In the genomic region with DNA sequence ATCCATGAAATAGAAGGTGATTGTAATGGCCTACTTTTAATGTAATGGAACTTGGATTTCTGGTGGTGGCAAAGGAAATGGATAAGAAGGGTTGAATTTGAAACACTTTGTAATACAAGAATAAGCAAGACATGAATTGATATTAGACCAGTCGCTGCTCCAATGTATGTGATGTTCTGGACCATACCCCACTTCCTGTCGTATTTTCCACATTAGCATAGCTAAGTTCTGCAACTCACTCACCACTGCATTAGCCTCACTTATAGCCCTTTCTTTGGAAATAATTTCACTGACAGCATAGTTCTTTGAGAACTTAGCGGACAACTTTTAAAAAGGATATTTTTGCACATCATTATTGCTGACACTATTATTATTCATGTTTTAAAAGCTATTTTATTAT, we compare ENCODE assay signal across 15 cellular contexts. TPM values are rescaled to one million over a fixed set of nuclear protein-coding genes. Genes with fewer than 3 reads are reported as not detected.
DNase-seq lines count a peak whose midpoint lies in the region; TF ChIP-seq lines count a peak whose summit lies in the region.
"Had no signal": no experiment of that assay in that cellular context is flagged by ENCODE, and none has a peak within 500 bp of the region (broad histone marks: within the 10 kb centered on the region; RNA-seq: fewer than 3 reads in every experiment).

No MANE protein-coding gene starts in this region.

- H3K27me3 ChIP-seq in esophagus muscularis mucosa (no peaks in the 10 kb centered on the region), thyroid gland (no peaks in the 10 kb centered on the region), BE2C (no peaks in the 10 kb centered on the region)
- H3K27me3 ChIP-seq: BLaER1 treated with 17β-estradiol and CSF1 and Interleukin-3, amounts not matched to agents 10 nM and 100 nM had no signal

- H3K4me3 ChIP-seq in HEK293 (ENCODE audit: low read depth, low read length) (no peak overlapping the region), esophagus muscularis mucosa (no peak overlapping the region), thyroid gland (replicated peaks in 1 of 3) (no peak overlapping the region), BE2C (ENCODE audit: low read depth, low read length) (no peak overlapping the region)
- H3K4me3 ChIP-seq: BLaER1 treated with 17β-estradiol and CSF1 and Interleukin-3, amounts not matched to agents 10 nM and 100 nM had no signal

- H3K27ac ChIP-seq in HEK293 (ENCODE audit: extremely low read depth, low read depth, low read length) = no peak overlapping the region
- no peak overlapping the region for H3K27ac ChIP-seq in esophagus muscularis mucosa (replicated peaks in 1 of 4)
- no peak overlapping the region for H3K27ac ChIP-seq in thyroid gland
- H3K27ac ChIP-seq: BLaER1 treated with 17β-estradiol and CSF1 and Interleukin-3, amounts not matched to agents 10 nM and 100 nM; C4-2B had no signal

- POLR2A ChIA-PET in HEK293 (lab: Yijun Ruan, JAX) = no interaction called here

- H3K36me3 ChIP-seq in HEK293 (ENCODE audit: control insufficient read depth in 2 of 2, insufficient read depth in 1 of 2, low read length in 2 of 2) (no peaks in the 10 kb centered on the region), esophagus muscularis mucosa (no peaks in the 10 kb centered on the region), thyroid gland (no peaks in the 10 kb centered on the region), BE2C (no peaks in the 10 kb centered on the region)
- H3K36me3 ChIP-seq: BLaER1 treated with 17β-estradiol and CSF1 and Interleukin-3, amounts not matched to agents 10 nM and 100 nM had no signal

- peak; percentile 29 for DNase-seq in esophagus muscularis mucosa (ENCODE audit: extremely low spot score)
- DNase-seq in thyroid gland = no peak
- DNase-seq in BE2C = no peak
- DNase-seq in NCI-H1048 (lab: John Stamatoyannopoulos, UW) = no peak
- DNase-seq: 8988T; ACHN; Caco-2; Calu3; CD4-positive, alpha-beta T cell; CD8-positive, alpha-beta T cell; DMS79 treated with DMSO at 0.1 percent for 48 hours; GF-D8 had no signal

- CTCF ChIA-PET in HEK293 (lab: Yijun Ruan, JAX) = no interaction called here

- TF ChIP-seq EP300 in esophagus muscularis mucosa (IDR thresholded peaks at IDR 0.05) = no peak

- intact Hi-C loops in esophagus muscularis mucosa (cut with DNase I) = no loop called here
- intact Hi-C loops in thyroid gland (cut with DNase I) = no loop called here

- TF ChIP-seq CTCF in HEK293 (tag by site-specific recombination; IDR thresholded peaks at IDR 0.05) = no peak
- TF ChIP-seq CTCF in esophagus muscularis mucosa (IDR thresholded peaks at IDR 0.05) = no peak
- no peak for TF ChIP-seq CTCF in thyroid gland (IDR thresholded peaks at IDR 0.05)
- no peak for TF ChIP-seq CTCF in BE2C (IDR thresholded peaks at IDR 0.05; ENCODE audit: low read depth, low read length)

- TF ChIP-seq POLR2A in esophagus muscularis mucosa (IDR thresholded peaks at IDR 0.05; ENCODE audit: low read depth) (no peak), thyroid gland (IDR thresholded peaks at IDR 0.05) (no peak)

- H3K4me1 ChIP-seq in HEK293 (ENCODE audit: control insufficient read depth, insufficient read depth, low read length) (peaks cover 3% of the 10 kb centered on the region; the same call in 1 of the 2 replicates), esophagus muscularis mucosa (no peaks in the 10 kb centered on the region), thyroid gland (no peaks in the 10 kb centered on the region), BE2C (no peaks in the 10 kb centered on the region; the same call in 1 of the 2 replicates)
- H3K4me1 ChIP-seq: BLaER1 treated with 17β-estradiol and CSF1 and Interleukin-3, amounts not matched to agents 10 nM and 100 nM; Caco-2 had no signal

- 92% methylated on average over 3 of the region's 3 CpGs for WGBS in esophagus muscularis mucosa
- WGBS in thyroid gland, 2 donors = 93% methylated on average over 3 of the region's 3 CpGs

- H3K9me3 ChIP-seq in HEK293 (ENCODE audit: control insufficient read depth, insufficient read depth, low read depth, low read length) (no peaks in the 10 kb centered on the region), esophagus muscularis mucosa (no peaks in the 10 kb centered on the region), thyroid gland (no peaks in the 10 kb centered on the region), BE2C (no peaks in the 10 kb centered on the region)
- H3K9me3 ChIP-seq: Caco-2 had no signal

TF ChIP-seq in HEK293, 187 proteins besides CTCF, POLR2A, EP300 and RAD21:
- TF ChIP-seq, protein P1, sequence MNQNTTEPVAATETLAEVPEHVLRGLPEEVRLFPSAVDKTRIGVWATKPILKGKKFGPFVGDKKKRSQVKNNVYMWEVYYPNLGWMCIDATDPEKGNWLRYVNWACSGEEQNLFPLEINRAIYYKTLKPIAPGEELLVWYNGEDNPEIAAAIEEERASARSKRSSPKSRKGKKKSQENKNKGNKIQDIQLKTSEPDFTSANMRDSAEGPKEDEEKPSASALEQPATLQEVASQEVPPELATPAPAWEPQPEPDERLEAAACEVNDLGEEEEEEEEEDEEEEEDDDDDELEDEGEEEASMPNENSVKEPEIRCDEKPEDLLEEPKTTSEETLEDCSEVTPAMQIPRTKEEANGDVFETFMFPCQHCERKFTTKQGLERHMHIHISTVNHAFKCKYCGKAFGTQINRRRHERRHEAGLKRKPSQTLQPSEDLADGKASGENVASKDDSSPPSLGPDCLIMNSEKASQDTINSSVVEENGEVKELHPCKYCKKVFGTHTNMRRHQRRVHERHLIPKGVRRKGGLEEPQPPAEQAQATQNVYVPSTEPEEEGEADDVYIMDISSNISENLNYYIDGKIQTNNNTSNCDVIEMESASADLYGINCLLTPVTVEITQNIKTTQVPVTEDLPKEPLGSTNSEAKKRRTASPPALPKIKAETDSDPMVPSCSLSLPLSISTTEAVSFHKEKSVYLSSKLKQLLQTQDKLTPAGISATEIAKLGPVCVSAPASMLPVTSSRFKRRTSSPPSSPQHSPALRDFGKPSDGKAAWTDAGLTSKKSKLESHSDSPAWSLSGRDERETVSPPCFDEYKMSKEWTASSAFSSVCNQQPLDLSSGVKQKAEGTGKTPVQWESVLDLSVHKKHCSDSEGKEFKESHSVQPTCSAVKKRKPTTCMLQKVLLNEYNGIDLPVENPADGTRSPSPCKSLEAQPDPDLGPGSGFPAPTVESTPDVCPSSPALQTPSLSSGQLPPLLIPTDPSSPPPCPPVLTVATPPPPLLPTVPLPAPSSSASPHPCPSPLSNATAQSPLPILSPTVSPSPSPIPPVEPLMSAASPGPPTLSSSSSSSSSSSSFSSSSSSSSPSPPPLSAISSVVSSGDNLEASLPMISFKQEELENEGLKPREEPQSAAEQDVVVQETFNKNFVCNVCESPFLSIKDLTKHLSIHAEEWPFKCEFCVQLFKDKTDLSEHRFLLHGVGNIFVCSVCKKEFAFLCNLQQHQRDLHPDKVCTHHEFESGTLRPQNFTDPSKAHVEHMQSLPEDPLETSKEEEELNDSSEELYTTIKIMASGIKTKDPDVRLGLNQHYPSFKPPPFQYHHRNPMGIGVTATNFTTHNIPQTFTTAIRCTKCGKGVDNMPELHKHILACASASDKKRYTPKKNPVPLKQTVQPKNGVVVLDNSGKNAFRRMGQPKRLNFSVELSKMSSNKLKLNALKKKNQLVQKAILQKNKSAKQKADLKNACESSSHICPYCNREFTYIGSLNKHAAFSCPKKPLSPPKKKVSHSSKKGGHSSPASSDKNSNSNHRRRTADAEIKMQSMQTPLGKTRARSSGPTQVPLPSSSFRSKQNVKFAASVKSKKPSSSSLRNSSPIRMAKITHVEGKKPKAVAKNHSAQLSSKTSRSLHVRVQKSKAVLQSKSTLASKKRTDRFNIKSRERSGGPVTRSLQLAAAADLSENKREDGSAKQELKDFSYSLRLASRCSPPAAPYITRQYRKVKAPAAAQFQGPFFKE (tag by site-specific recombination; IDR thresholded peaks at IDR 0.05; ENCODE audit: borderline replicate concordance) = no peak
- TF ChIP-seq ZNF707 (tag by site-specific recombination; IDR thresholded peaks at IDR 0.05) (peak; percentile 80), ZNF610 (tag by site-specific recombination; IDR thresholded peaks at IDR 0.05; ENCODE audit: borderline replicate concordance) (no peak), ZNF292 (tag by site-specific recombination; IDR thresholded peaks at IDR 0.05; ENCODE audit: borderline replicate concordance, low read depth) (no peak), ZNF548 (tag by site-specific recombination; IDR thresholded peaks at IDR 0.05) (no peak), ZBTB17 (tag by site-specific recombination; IDR thresholded peaks at IDR 0.05) (no peak), HOXC10 (CRISPR knock-in tag; IDR thresholded peaks at IDR 0.05) (no peak), ZNF677 (tag by site-specific recombination; IDR thresholded peaks at IDR 0.05) (no peak)
- TF ChIP-seq, protein P2, sequence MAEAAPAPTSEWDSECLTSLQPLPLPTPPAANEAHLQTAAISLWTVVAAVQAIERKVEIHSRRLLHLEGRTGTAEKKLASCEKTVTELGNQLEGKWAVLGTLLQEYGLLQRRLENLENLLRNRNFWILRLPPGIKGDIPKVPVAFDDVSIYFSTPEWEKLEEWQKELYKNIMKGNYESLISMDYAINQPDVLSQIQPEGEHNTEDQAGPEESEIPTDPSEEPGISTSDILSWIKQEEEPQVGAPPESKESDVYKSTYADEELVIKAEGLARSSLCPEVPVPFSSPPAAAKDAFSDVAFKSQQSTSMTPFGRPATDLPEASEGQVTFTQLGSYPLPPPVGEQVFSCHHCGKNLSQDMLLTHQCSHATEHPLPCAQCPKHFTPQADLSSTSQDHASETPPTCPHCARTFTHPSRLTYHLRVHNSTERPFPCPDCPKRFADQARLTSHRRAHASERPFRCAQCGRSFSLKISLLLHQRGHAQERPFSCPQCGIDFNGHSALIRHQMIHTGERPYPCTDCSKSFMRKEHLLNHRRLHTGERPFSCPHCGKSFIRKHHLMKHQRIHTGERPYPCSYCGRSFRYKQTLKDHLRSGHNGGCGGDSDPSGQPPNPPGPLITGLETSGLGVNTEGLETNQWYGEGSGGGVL (tag by site-specific recombination; IDR thresholded peaks at IDR 0.05) = no peak

RNA-seq across cellular contexts. Expression of a gene that starts 32.3 kb away (rescaled TPM):
- total RNA-seq in esophagus muscularis mucosa (1 to 10 TPM in 2 of 4 donors, under 1 TPM in 2; 0.42 to 2.3 (median 1.3) TPM), thyroid gland (1 to 10 TPM; 1.9 to 7.0 (median 4.0) TPM)
- 10.1 TPM for polyA plus RNA-seq in BE2C (2012; ENCODE audit: insufficient read depth, insufficient read length, low read depth)
